Comparison of ENCODE assay signal across 21 cellular contexts in genomic region chr5:16064135-16064893, GRCh38.
"Had no signal": no experiment of that assay in that cellular context is flagged by ENCODE, and none has a peak within 500 bp of the region (broad histone marks: within the 10 kb centered on the region; RNA-seq: fewer than 3 reads in every experiment).

No MANE protein-coding gene starts in this region.

- H3K4me3 ChIP-seq: colonic mucosa, heart left ventricle, mucosa of descending colon, psoas muscle, right lobe of liver, tibial artery, upper lobe of left lung, uterus had no signal

- H3K36me3 ChIP-seq: colonic mucosa, heart left ventricle, neutrophil, right lobe of liver, tibial artery, upper lobe of left lung, uterus had no signal

- FAIRE-seq: endometrium, frontal cortex had no signal

- ATAC-seq: esophagus mucosa; mucosa of descending colon; naive thymus-derived CD8-positive, alpha-beta T cell; psoas muscle; right lobe of liver; stimulated activated memory B cell treated with anti-CD40 and anti-IgM and Interleukin-4, amounts not matched to agents 10 μg/mL and 1 μg/mL and 100 μg/mL, for 72 hours had no signal

- H3K36me3 Mint-ChIP-seq: naive thymus-derived CD8-positive, alpha-beta T cell; stimulated activated memory B cell treated with anti-CD40 and anti-IgM and Interleukin-4, amounts not matched to agents 10 μg/mL and 1 μg/mL and 100 μg/mL, for 72 hours had no signal

- H3K27me3 ChIP-seq: colonic mucosa, heart left ventricle, neutrophil, right lobe of liver, tibial artery, upper lobe of left lung, uterus had no signal

- H3K27me3 Mint-ChIP-seq: stimulated activated memory B cell treated with anti-CD40 and anti-IgM and Interleukin-4, amounts not matched to agents 10 μg/mL and 1 μg/mL and 100 μg/mL, for 72 hours; stimulated activated naive CD8-positive, alpha-beta T cell treated with anti-CD3 and anti-CD28 coated beads, Interleukin-15, Interleukin-2, amounts not matched to agents 100 ng/mL and 50 ng/mL, for 24 hours had no signal

- DNase-seq: colonic mucosa; effector CD4-positive, alpha-beta T cell; heart left ventricle; hypothalamus; islet precursor cell; mammary epithelial cell; mucosa of descending colon; naive thymus-derived CD8-positive, alpha-beta T cell; psoas muscle; retina; right lobe of liver; stimulated activated CD4-positive, alpha-beta T cell treated with anti-CD3 and anti-CD28 coated beads, Interleukin-4, amount 100 ng/mL, for 1 hour; tibial artery; upper lobe of left lung; uterus had no signal

- H3K9me3 ChIP-seq: colonic mucosa, heart left ventricle, mucosa of descending colon, neutrophil, psoas muscle, right lobe of liver, tibial artery, upper lobe of left lung, uterus had no signal

- H3K27ac ChIP-seq: colonic mucosa, heart left ventricle, neutrophil, psoas muscle, right lobe of liver, tibial artery, upper lobe of left lung, uterus had no signal

- H3K4me3 Mint-ChIP-seq: naive thymus-derived CD8-positive, alpha-beta T cell; stimulated activated memory B cell treated with anti-CD40 and anti-IgM and Interleukin-4, amounts not matched to agents 10 μg/mL and 1 μg/mL and 100 μg/mL, for 72 hours; stimulated activated naive CD8-positive, alpha-beta T cell treated with anti-CD3 and anti-CD28 coated beads, Interleukin-15, Interleukin-2, amounts not matched to agents 100 ng/mL and 50 ng/mL, for 24 hours had no signal

- H3K27ac Mint-ChIP-seq: naive thymus-derived CD8-positive, alpha-beta T cell; stimulated activated memory B cell treated with anti-CD40 and anti-IgM and Interleukin-4, amounts not matched to agents 10 μg/mL and 1 μg/mL and 100 μg/mL, for 72 hours; stimulated activated naive CD8-positive, alpha-beta T cell treated with anti-CD3 and anti-CD28 coated beads, Interleukin-15, Interleukin-2, amounts not matched to agents 100 ng/mL and 50 ng/mL, for 24 hours had no signal

- H3K4me1 Mint-ChIP-seq: naive thymus-derived CD8-positive, alpha-beta T cell; stimulated activated memory B cell treated with anti-CD40 and anti-IgM and Interleukin-4, amounts not matched to agents 10 μg/mL and 1 μg/mL and 100 μg/mL, for 72 hours had no signal

- H3K4me1 ChIP-seq: colonic mucosa, heart left ventricle, psoas muscle, right lobe of liver, tibial artery, upper lobe of left lung, uterus had no signal
